In genomic region chr22:29705651-29706050, GRCh38 we compare ENCODE assay signal across 20 cellular contexts. TPM values are rescaled to one million over a fixed set of nuclear protein-coding genes. Genes with fewer than 3 reads are reported as not detected.
"Had no signal": no experiment of that assay in that cellular context is flagged by ENCODE, and none has a peak within 500 bp of the region (broad histone marks: within the 10 kb centered on the region; RNA-seq: fewer than 3 reads in every experiment).

No MANE protein-coding gene starts in this region.

- H3K27me3 Mint-ChIP-seq: activated CD4-positive, alpha-beta memory T cell treated with anti-CD3 and anti-CD28 coated beads, Interleukin-2, amount 10 ng/mL, durations not matched to agents 7 days and 5 days; activated naive CD4-positive, alpha-beta T cell treated with anti-CD3 and anti-CD28 coated beads, Interleukin-2, amount 50 U/mL, for 24 hours had no signal

- H3K9ac ChIP-seq: KMS-11 had no signal

- DNase-seq: activated CD4-positive, alpha-beta memory T cell treated with anti-CD3 and anti-CD28 coated beads, Interleukin-2, amount 10 ng/mL, durations not matched to agents 7 days and 5 days; activated CD4-positive, alpha-beta T cell treated with anti-CD3 and anti-CD28 coated beads for 36 hours; activated CD4-positive, alpha-beta T cell treated with anti-CD3 and anti-CD28 coated beads, Interleukin-2, amount 50 U/mL, for 1 hour; activated effector memory CD4-positive, alpha-beta T cell treated with Interleukin-2 at 50 U/mL for 16 hours; activated naive CD4-positive, alpha-beta T cell; aorta; NCI-H2107; PC-3; T-helper 17 cell; T1000 had no signal

- ATAC-seq: activated CD4-positive, alpha-beta T cell treated with anti-CD3 and anti-CD28 coated beads for 36 hours; PC-3; T-helper 17 cell had no signal

- H3K9me3 ChIP-seq: SJSA1 had no signal

- H3K4me3 Mint-ChIP-seq: activated CD4-positive, alpha-beta memory T cell treated with anti-CD3 and anti-CD28 coated beads, Interleukin-2, amount 10 ng/mL, durations not matched to agents 7 days and 5 days; activated CD4-positive, alpha-beta T cell treated with anti-CD3 and anti-CD28 coated beads for 36 hours; activated naive CD4-positive, alpha-beta T cell treated with anti-CD3 and anti-CD28 coated beads, Interleukin-2, amount 50 U/mL, for 24 hours; activated T-helper 1 cell treated with anti-CD3 and anti-CD28 coated beads, Interleukin-12 subunit alpha, Interleukin-12 subunit beta, Interleukin-2, Interleukin-4 antibody, amounts not matched to agents 30 ng/mL and 10 ng/mL and 1 ng/mL, durations not matched to agents 14 hours and 24 hours and 36 hours; central memory CD8-positive, alpha-beta T cell; T-helper 17 cell had no signal

- H3K27ac Mint-ChIP-seq: activated CD4-positive, alpha-beta memory T cell treated with anti-CD3 and anti-CD28 coated beads, Interleukin-2, amount 10 ng/mL, durations not matched to agents 7 days and 5 days; activated CD4-positive, alpha-beta T cell treated with anti-CD3 and anti-CD28 coated beads for 36 hours; activated naive CD4-positive, alpha-beta T cell treated with anti-CD3 and anti-CD28 coated beads, Interleukin-2, amount 50 U/mL, for 24 hours; activated T-helper 1 cell treated with anti-CD3 and anti-CD28 coated beads, Interleukin-12 subunit alpha, Interleukin-12 subunit beta, Interleukin-2, Interleukin-4 antibody, amounts not matched to agents 30 ng/mL and 10 ng/mL and 1 ng/mL, durations not matched to agents 14 hours and 24 hours and 36 hours; T-helper 17 cell had no signal

- H3K27me3 ChIP-seq: SJSA1 had no signal

- H3K4me2 ChIP-seq: KMS-11 had no signal

- FAIRE-seq: bronchial epithelial cell, RCC 7860, TTC549 had no signal

- H3K4me3 ChIP-seq: SJSA1 had no signal

- H3K36me3 Mint-ChIP-seq: activated naive CD4-positive, alpha-beta T cell treated with anti-CD3 and anti-CD28 coated beads, Interleukin-2, amount 50 U/mL, for 24 hours had no signal

- H3K4me1 Mint-ChIP-seq: central memory CD8-positive, alpha-beta T cell had no signal

- H3K27ac ChIP-seq: KMS-11, SJSA1 had no signal

- H3K36me3 ChIP-seq: SJSA1 had no signal

- H3K9me3 Mint-ChIP-seq: activated CD4-positive, alpha-beta memory T cell treated with anti-CD3 and anti-CD28 coated beads, Interleukin-2, amount 10 ng/mL, durations not matched to agents 7 days and 5 days; activated naive CD4-positive, alpha-beta T cell treated with anti-CD3 and anti-CD28 coated beads, Interleukin-2, amount 50 U/mL, for 24 hours; activated T-helper 1 cell treated with anti-CD3 and anti-CD28 coated beads, Interleukin-12 subunit alpha, Interleukin-12 subunit beta, Interleukin-2, Interleukin-4 antibody, amounts not matched to agents 30 ng/mL and 10 ng/mL and 1 ng/mL, durations not matched to agents 14 hours and 24 hours and 36 hours; central memory CD8-positive, alpha-beta T cell had no signal

RNA-seq across cellular contexts. Expression of gene CABP7, which starts 14.2 kb away (rescaled TPM):
- total RNA-seq: activated CD4-positive, alpha-beta T cell treated with anti-CD3 and anti-CD28 coated beads for 36 hours; activated CD8-positive, alpha-beta memory T cell treated with anti-CD3 and anti-CD28 coated beads for 36 hours; activated T-helper 1 cell treated with anti-CD3 and anti-CD28 coated beads, Interleukin-12 subunit alpha, Interleukin-12 subunit beta, Interleukin-2, Interleukin-4 antibody, amounts not matched to agents 30 ng/mL and 10 ng/mL and 1 ng/mL, durations not matched to agents 14 hours and 24 hours and 36 hours; aorta; bronchial epithelial cell; MCF 10A; SJSA1 had no signal
